In genomic region chr4:7062816-7063215, GRCh38 we compare ENCODE assay signal across 15 cellular contexts. TPM values are rescaled to one million over a fixed set of nuclear protein-coding genes. Genes with fewer than 3 reads are reported as not detected.
A peak's percentile ranks its signal among the peaks of the same experiment; 100 is the strongest.
DNase-seq lines count a peak whose midpoint lies in the region; ATAC-seq and TF ChIP-seq lines count a peak whose summit lies in the region.
"Had no signal": no experiment of that assay in that cellular context is flagged by ENCODE, and none has a peak within 500 bp of the region (broad histone marks: within the 10 kb centered on the region; RNA-seq: fewer than 3 reads in every experiment).

No MANE protein-coding gene starts in this region.

- peaks cover 13 to 72% (median 48%) of the 10 kb centered on the region in 3 donors for H3K36me3 ChIP-seq in esophagus squamous epithelium

- TF ChIP-seq POLR2A in esophagus squamous epithelium (IDR thresholded peaks at IDR 0.05): no peak

- peak overlapping the region; percentile 85 for H3K27ac Mint-ChIP-seq in activated T-cell treated with anti-CD3 and anti-CD28 coated beads, Interleukin-2, amount 50 U/mL, for 24 hours
- peak overlapping the region; percentile 46 for H3K27ac Mint-ChIP-seq in activated naive CD8-positive, alpha-beta T cell treated with anti-CD3 and anti-CD28 coated beads, Interleukin-2, amount 50 U/mL, for 24 hours
- H3K27ac Mint-ChIP-seq: GM23338 had no signal

- no peaks in the 10 kb centered on the region for H3K9me3 Mint-ChIP-seq in activated T-cell treated with anti-CD3 and anti-CD28 coated beads, Interleukin-2, amount 50 U/mL, for 24 hours
- H3K9me3 Mint-ChIP-seq in activated naive CD8-positive, alpha-beta T cell treated with anti-CD3 and anti-CD28 coated beads, Interleukin-2, amount 50 U/mL, for 24 hours: no peaks in the 10 kb centered on the region
- H3K9me3 Mint-ChIP-seq: CD8-positive, alpha-beta memory T cell; GM23338 had no signal

- WGBS in esophagus squamous epithelium, 2 donors: 84 to 94% methylated on average over 4 of the region's 4 CpGs

- peaks cover 94% of the 10 kb centered on the region for H3K36me3 Mint-ChIP-seq in activated T-cell treated with anti-CD3 and anti-CD28 coated beads, Interleukin-2, amount 50 U/mL, for 24 hours (ENCODE audit: low read depth)
- H3K36me3 Mint-ChIP-seq in activated naive CD8-positive, alpha-beta T cell treated with anti-CD3 and anti-CD28 coated beads, Interleukin-2, amount 50 U/mL, for 24 hours (ENCODE audit: low read depth): peaks cover 75% of the 10 kb centered on the region

- ATAC-seq in activated naive CD8-positive, alpha-beta T cell treated with anti-CD3 and anti-CD28 coated beads, Interleukin-2, amount 50 U/mL, for 24 hours: no peak
- ATAC-seq: GM23338 had no signal

- intact Hi-C loops in esophagus squamous epithelium (cut with DNase I): no loop called here

- H3K4me3 ChIP-seq in esophagus squamous epithelium: no peak overlapping the region
- H3K4me3 ChIP-seq: BLaER1, GM23338 had no signal

- no peaks in the 10 kb centered on the region for H3K27me3 Mint-ChIP-seq in activated T-cell treated with anti-CD3 and anti-CD28 coated beads, Interleukin-2, amount 50 U/mL, for 24 hours
- H3K27me3 Mint-ChIP-seq in activated naive CD8-positive, alpha-beta T cell treated with anti-CD3 and anti-CD28 coated beads, Interleukin-2, amount 50 U/mL, for 24 hours: no peaks in the 10 kb centered on the region

- H3K27me3 ChIP-seq in esophagus squamous epithelium: no peaks in the 10 kb centered on the region
- H3K27me3 ChIP-seq: BLaER1 had no signal

- no peaks in the 10 kb centered on the region for H3K9me3 ChIP-seq in esophagus squamous epithelium
- H3K9me3 ChIP-seq: BLaER1, Caco-2 had no signal

- H3K4me3 Mint-ChIP-seq in activated T-cell treated with anti-CD3 and anti-CD28 coated beads, Interleukin-2, amount 50 U/mL, for 24 hours: no peak overlapping the region
- H3K4me3 Mint-ChIP-seq in activated naive CD8-positive, alpha-beta T cell treated with anti-CD3 and anti-CD28 coated beads, Interleukin-2, amount 50 U/mL, for 24 hours: no peak overlapping the region
- H3K4me3 Mint-ChIP-seq: GM23338 had no signal

- H3K27ac ChIP-seq in esophagus squamous epithelium: no peak overlapping the region
- H3K27ac ChIP-seq: BLaER1 had no signal

- no peak for TF ChIP-seq CTCF in esophagus squamous epithelium (IDR thresholded peaks at IDR 0.05)

- H3K4me1 ChIP-seq in esophagus squamous epithelium: peaks cover 12 to 37% (median 18%) of the 10 kb centered on the region in 3 donors

- peaks cover 42% of the 10 kb centered on the region for H3K4me1 Mint-ChIP-seq in activated T-cell treated with anti-CD3 and anti-CD28 coated beads, Interleukin-2, amount 50 U/mL, for 24 hours (ENCODE audit: low read depth)
- H3K4me1 Mint-ChIP-seq in activated naive CD8-positive, alpha-beta T cell treated with anti-CD3 and anti-CD28 coated beads, Interleukin-2, amount 50 U/mL, for 24 hours: peaks cover 32% of the 10 kb centered on the region

- DNase-seq in activated T-cell treated with anti-CD3 and anti-CD28 coated beads, Interleukin-2, amount 50 U/mL, for 24 hours: no peak
- no peak for DNase-seq in activated T-cell treated with anti-CD3 and anti-CD28 coated beads, Interleukin-2, amount 50 U/mL, for 48 hours
- DNase-seq in EH (ENCODE audit: low read depth) (peak; percentile 11), renal cortical epithelial cell (ENCODE audit: low read depth) (peak; percentile 32), RPMI8226 (no peak), esophagus squamous epithelium (lab: John Stamatoyannopoulos, UW) (no peak)
- DNase-seq in activated naive CD8-positive, alpha-beta T cell treated with anti-CD3 and anti-CD28 coated beads, Interleukin-2, amount 50 U/mL, for 24 hours: no peak
- DNase-seq: 8988T; AML-193; Caco-2; CD8-positive, alpha-beta memory T cell; DND-41; H7 had no signal

RNA-seq across cellular contexts. Expression of gene GRPEL1, which starts 5.0 kb away (rescaled TPM):
- total RNA-seq in renal cortical epithelial cell (39.9 and 42.2 TPM in 2 replicates), esophagus squamous epithelium (10 to 100 TPM; 16.6 to 30.6 (median 20.7) TPM)

RNA-seq across cellular contexts. Expression of gene TADA2B, which starts 19.6 kb away (rescaled TPM):
- 9.6 and 31.4 TPM in 2 replicates for total RNA-seq in renal cortical epithelial cell
- 10 to 100 TPM; 10.1 to 16.5 (median 13.0) TPM for total RNA-seq in esophagus squamous epithelium

Comparison
In these comparisons a context has a peak if more than half of its experiments do, and no peak if none do; other contexts are left out.
1. DNase-seq: peak in EH (single experiment) and renal cortical epithelial cell (single experiment); none in activated T-cell treated with anti-CD3 and anti-CD28 coated beads, Interleukin-2, amount 50 U/mL, for 24 hours (single experiment), activated T-cell treated with anti-CD3 and anti-CD28 coated beads, Interleukin-2, amount 50 U/mL, for 48 hours (0 of 2), activated naive CD8-positive, alpha-beta T cell treated with anti-CD3 and anti-CD28 coated beads, Interleukin-2, amount 50 U/mL, for 24 hours (single experiment), RPMI8226 (single experiment) and esophagus squamous epithelium (single experiment).